ENCODE assay signal across 28 cellular contexts in genomic region chr17:4665027-4665426, GRCh38. TPM values are rescaled to one million over a fixed set of nuclear protein-coding genes. Genes with fewer than 3 reads are reported as not detected.
DNase-seq lines count a peak whose midpoint lies in the region; ATAC-seq, FAIRE-seq and TF ChIP-seq lines count a peak whose summit lies in the region.
"Had no signal": no experiment of that assay in that cellular context is flagged by ENCODE, and none has a peak within 500 bp of the region (broad histone marks: within the 10 kb centered on the region; RNA-seq: fewer than 3 reads in every experiment).

No MANE protein-coding gene starts in this region.

- no peaks in the 10 kb centered on the region for H3K9me2 ChIP-seq in SK-N-SH

- H3K9ac ChIP-seq in SK-N-SH (no peak overlapping the region), H1 (replicated peaks in 1 of 4; ENCODE audit: extremely low read depth in 1 of 4, low read depth in 3 of 4, low read length in 3 of 4) (no peak overlapping the region)

- H3K18ac ChIP-seq in H1 (ENCODE audit: extremely low read depth, low read length), result no peak overlapping the region

- H3K4me2 ChIP-seq in SK-N-SH (no peak overlapping the region), H1 (ENCODE audit: insufficient read depth in 1 of 2, low read depth in 2 of 2, low read length in 2 of 2) (no peak overlapping the region)
- H3K4me2 ChIP-seq: PC-9 had no signal

- 0 out of 2 replicates have a peak overlapping the region, but pooled peaks have one; percentile 67 for H2BK15ac ChIP-seq in H1 (ENCODE audit: low read length)

- no peak for TF ChIP-seq POLR2A in H1 (IDR thresholded peaks at IDR 0.05; ENCODE audit: control extremely low read depth in 1 of 2, low read depth in 2 of 2, low read length in 2 of 2)
- no peak for TF ChIP-seq POLR2A in right lobe of liver (IDR thresholded peaks at IDR 0.05)
- no peak for TF ChIP-seq POLR2A in transverse colon (IDR thresholded peaks at IDR 0.05)

- no peaks in the 10 kb centered on the region for H3K79me1 ChIP-seq in H1 (ENCODE audit: low read depth, low read length)

- H4K20me1 ChIP-seq in SK-N-SH (ENCODE audit: insufficient read depth) (no peaks in the 10 kb centered on the region), H1 (replicated peaks in 1 of 2; ENCODE audit: control insufficient read depth in 1 of 2, insufficient read depth in 2 of 2, low read length in 2 of 2) (no peaks in the 10 kb centered on the region)

- H4K91ac ChIP-seq in H1 (replicated peaks; ENCODE audit: insufficient read length, low read length), result no peak overlapping the region

- H3F3A ChIP-seq in SK-N-SH (replicated peaks; ENCODE audit: insufficient read depth), result peaks cover 4% of the 10 kb centered on the region

- H3K56ac ChIP-seq in H1 (replicated peaks; ENCODE audit: insufficient read length, low read depth, low read length), result no peak overlapping the region

- in situ Hi-C loops in transverse colon (cut with MboI; ENCODE audit: low pct_ligation_motif_present in 1 of 4, low pct_unique_long_range_greater_than_20kb in 1 of 4, low sequenced_read_pairs in 3 of 4), result no loop called here

- POLR2A ChIA-PET in SK-N-SH (lab: Yijun Ruan, JAX), result no interaction called here
- POLR2A ChIA-PET in H1 (lab: Charles Lee; ENCODE audit: partially characterized antibody), result interaction anchor here (1.1 kb wide), 1 partner anchor 41 kb away, joined by 3 read pairs; no protein-coding TSS in a partner anchor

- no peak overlapping the region for H3K4me3 ChIP-seq in SK-N-SH (ENCODE audit: low read depth in 2 of 2, low read length in 1 of 2)
- no peak overlapping the region for H3K4me3 ChIP-seq in H1 (ENCODE audit: extremely low read depth in 1 of 4, insufficient read depth in 2 of 4, low read depth in 3 of 4, low read length in 4 of 4)
- no peak overlapping the region for H3K4me3 ChIP-seq in right lobe of liver
- H3K4me3 ChIP-seq in transverse colon, result no peak overlapping the region
- H3K4me3 ChIP-seq: PC-9, SJSA1 had no signal

- DNase-seq in SK-N-SH (no peak), H1 (ENCODE audit: low read depth in 1 of 2, low spot score in 2 of 2) (no peak), right lobe of liver (peak; percentile 81 to 95 (median 91)), transverse colon (peak; percentile 20), NCI-H524 treated with DMSO at 0.1 percent for 48 hours (lab: John Stamatoyannopoulos, UW) (no peak), midbrain (lab: John Stamatoyannopoulos, UW) (no peak), cortex of kidney (lab: John Stamatoyannopoulos, UW) (no peak)
- DNase-seq: ACHN; BE2C; CD8-positive, alpha-beta memory T cell; DMS 273 treated with DMSO at 0.1 percent for 48 hours; DMS79; GF-D8; IMR-90; KG1; MM.1S; NCI-H2029; NCI-H446; NCI-H526; NCI-H82; PC-9 had no signal

- no peak overlapping the region for H3K23ac ChIP-seq in H1 (ENCODE audit: insufficient read length)

- H3K27ac ChIP-seq in SK-N-SH (ENCODE audit: low read depth in 2 of 2, low read length in 1 of 2), result no peak overlapping the region
- H3K27ac ChIP-seq in H1 (ENCODE audit: low read depth, low read length), result no peak overlapping the region
- H3K27ac ChIP-seq in right lobe of liver, result peak overlapping the region; percentile 2 to 78 (median 37)
- no peak overlapping the region for H3K27ac ChIP-seq in transverse colon
- H3K27ac ChIP-seq: 22Rv1, PC-9, SJSA1 had no signal

- TF ChIP-seq RAD21 in SK-N-SH (IDR thresholded peaks at IDR 0.05; ENCODE audit: low read length) (no peak), H1 (IDR thresholded peaks at IDR 0.05 in 1 of 2, conservative IDR thresholded peaks at IDR 0.05 in 1 of 2; ENCODE audit: low read depth in 2 of 2, low read length in 2 of 2) (no peak)

- no peak overlapping the region for H2BK5ac ChIP-seq in H1 (ENCODE audit: low read depth, low read length)

- H2BK120ac ChIP-seq in H1 (replicated peaks; ENCODE audit: low read depth, low read length), result no peak overlapping the region

- TF ChIP-seq CTCF in SK-N-SH (IDR thresholded peaks at IDR 0.05) (no peak), H1 (IDR thresholded peaks at IDR 0.05; ENCODE audit: control extremely low read depth in 1 of 3, insufficient read depth in 1 of 3, low read depth in 1 of 3, low read length in 3 of 3) (no peak), right lobe of liver (IDR thresholded peaks at IDR 0.05) (no peak), transverse colon (IDR thresholded peaks at IDR 0.05) (no peak)

- H3K9me3 ChIP-seq in SK-N-SH (no peaks in the 10 kb centered on the region), H1 (ENCODE audit: insufficient read depth in 2 of 2, low read depth in 1 of 2, low read length in 1 of 2) (no peaks in the 10 kb centered on the region), right lobe of liver (no peaks in the 10 kb centered on the region), transverse colon (no peaks in the 10 kb centered on the region)
- H3K9me3 ChIP-seq: BE2C, SJSA1 had no signal

- WGBS in SK-N-SH (ENCODE audit: low lambda C conversion rate), result 58% methylated on average over 9 of the region's 9 CpGs
- 90% methylated on average over 7 of the region's 9 CpGs; no CpG with 5 or more reads in 1 of the 2 experiments for WGBS in H1 (ENCODE audit: extremely low coverage in 1 of 2, insufficient coverage in 1 of 2, insufficient read length in 1 of 2, insufficient replicate concordance in 2 of 2, low coverage in 1 of 2, low lambda C conversion rate in 2 of 2, missing lambda C conversion rate in 1 of 2), 2 experiments
- 31% methylated on average over 8 of the region's 9 CpGs for WGBS in right lobe of liver (ENCODE audit: insufficient coverage, low coverage, low lambda C conversion rate, missing lambda C conversion rate)
- WGBS in transverse colon (ENCODE audit: low coverage in 1 of 2), 2 donors, result 50 to 80% methylated on average over 1 to 9 of the region's 9 CpGs

- H4K8ac ChIP-seq in H1 (ENCODE audit: extremely low read depth, insufficient read depth, low read length), result no peak overlapping the region

- CTCF ChIA-PET in SK-N-SH (lab: Yijun Ruan, JAX) (interaction anchor here (0.5 to 1.2 kb wide), 2 partner anchors 14 to 164 kb away, joined by 3 read pairs; no protein-coding TSS in a partner anchor), H1 (lab: Charles Lee; ENCODE audit: partially characterized antibody) (interaction anchor here (1.0 to 1.2 kb wide), 3 partner anchors 9 to 40 kb away, joined by 3 to 4 read pairs (median 3); no protein-coding TSS in a partner anchor)

- H3K23me2 ChIP-seq in H1 (ENCODE audit: low read depth, low read length), result no peaks in the 10 kb centered on the region

- H2AK5ac ChIP-seq in H1 (ENCODE audit: low read depth, low read length), result peak overlapping the region; percentile 82; the same call in 1 of the 2 replicates

- H3K27me3 ChIP-seq in SK-N-SH (ENCODE audit: insufficient read depth) (no peaks in the 10 kb centered on the region), H1 (replicated peaks in 1 of 4; ENCODE audit: control insufficient read depth in 3 of 4, extremely low read depth in 1 of 4, insufficient read depth in 3 of 4, low read length in 3 of 4) (no peaks in the 10 kb centered on the region), right lobe of liver (no peaks in the 10 kb centered on the region), transverse colon (no peaks in the 10 kb centered on the region)

- TF ChIP-seq EP300 in SK-N-SH (IDR thresholded peaks at IDR 0.05; ENCODE audit: borderline replicate concordance in 1 of 2, low read depth in 1 of 2, low read length in 1 of 2) (no peak), H1 (IDR thresholded peaks at IDR 0.05; ENCODE audit: borderline replicate concordance in 1 of 2, low read depth in 2 of 2, low read length in 2 of 2) (no peak), transverse colon (IDR thresholded peaks at IDR 0.05; ENCODE audit: low read depth) (no peak)

- no peak overlapping the region for H2AFZ ChIP-seq in SK-N-SH (ENCODE audit: low read depth)
- H2AFZ ChIP-seq in H1 (ENCODE audit: low read length), result no peak overlapping the region
- H2AFZ ChIP-seq: PC-9 had no signal

- no peak overlapping the region for H2BK12ac ChIP-seq in H1 (ENCODE audit: low read depth, low read length)

- no peak overlapping the region for H3K4ac ChIP-seq in H1 (replicated peaks; ENCODE audit: insufficient read length, low read depth, low read length)

- H2BK20ac ChIP-seq in H1 (ENCODE audit: low read length), result no peak overlapping the region

- FAIRE-seq in H1 (lab: Jason Lieb, UNC), result no peak
- FAIRE-seq: GM12891, GM19239, H54, HTR-8/SVneo had no signal

- H3K4me1 ChIP-seq in SK-N-SH (ENCODE audit: control insufficient read depth in 1 of 2, insufficient read depth in 2 of 2, low read depth in 1 of 2, low read length in 1 of 2), result no peaks in the 10 kb centered on the region
- peaks cover 0 to 4% (median 2%) of the 10 kb centered on the region in 4 experiments; a peak in 1 of 7 replicates for H3K4me1 ChIP-seq in H1 (replicated peaks in 1 of 4; ENCODE audit: control insufficient read depth in 3 of 4, insufficient read depth in 4 of 4, low read length in 3 of 4)
- H3K4me1 ChIP-seq in right lobe of liver, result peaks cover 0 to 11% (median 3%) of the 10 kb centered on the region in 4 donors
- H3K4me1 ChIP-seq in transverse colon, result peaks cover 0 to 10% (median 4%) of the 10 kb centered on the region in 4 donors
- H3K4me1 ChIP-seq: BE2C, SJSA1 had no signal

- H3K79me2 ChIP-seq in SK-N-SH (ENCODE audit: insufficient read depth) (no peaks in the 10 kb centered on the region), H1 (ENCODE audit: control insufficient read depth in 1 of 2, insufficient read depth in 2 of 2, low read length in 2 of 2) (no peaks in the 10 kb centered on the region)

- peaks cover 3% of the 10 kb centered on the region in 2 experiments for H3K36me3 ChIP-seq in SK-N-SH (replicated peaks in 1 of 2; ENCODE audit: control insufficient read depth in 1 of 2, insufficient read depth in 2 of 2, low read length in 1 of 2)
- H3K36me3 ChIP-seq in H1 (ENCODE audit: control insufficient read depth in 2 of 4, insufficient read depth in 4 of 4, low read length in 3 of 4), result no peaks in the 10 kb centered on the region
- H3K36me3 ChIP-seq in right lobe of liver, result no peaks in the 10 kb centered on the region
- H3K36me3 ChIP-seq in transverse colon, result no peaks in the 10 kb centered on the region
- H3K36me3 ChIP-seq: BE2C, SJSA1 had no signal

- no peak overlapping the region for H4K5ac ChIP-seq in H1 (ENCODE audit: insufficient read length, low read depth, low read length)

- ATAC-seq in SK-N-SH treated with all-trans-retinoic acid at 6 μM for 48 hours, result peak; percentile 33; the same call in 1 of the 3 replicates
- ATAC-seq in right lobe of liver, result peak; percentile 99 to 100 (median 99)

- intact Hi-C loops in right lobe of liver (cut with DNase I) (no loop called here), transverse colon (cut with DNase I; ENCODE audit: low total_unique reads) (no loop called here)

- H3K14ac ChIP-seq in H1 (ENCODE audit: insufficient read length), result no peak overlapping the region

RNA-seq across cellular contexts. Expression of gene ALOX15, which starts 23.5 kb away (rescaled TPM):
- polyA plus RNA-seq in SK-N-SH (2012; rRNA removed) (not detected in 2 replicates), H1 (2011; rRNA removed) (1.7 and 2.2 TPM in 2 replicates)
- polyA plus RNA-seq in SK-N-SH (2012; cell fraction: cytosol; rRNA removed), result 0.03 and 0.12 TPM in 2 replicates
- 0.02 and 0.09 TPM in 2 replicates for polyA plus RNA-seq in SK-N-SH (2012; cell fraction: nucleus; rRNA removed)
- 1.5 TPM in 2 replicates for total RNA-seq in H1 (2021; fragmentation: NEBNext Ultra II Directional; extraction: Animal tissue kit (Norgen Biotek cat#: 25700))
- 2.0 TPM for polyA plus RNA-seq in H1 (2011; cell fraction: cytosol; rRNA removed)
- 2.4 TPM for polyA plus RNA-seq in H1 (2011; cell fraction: nucleus; rRNA removed)
- polyA plus RNA-seq in H1 (2012, experiment 1 of 2), result 0.99 to 1.8 TPM (median 1.3 TPM) in 4 replicates
- 1.2 TPM for polyA plus RNA-seq in H1 (2012, experiment 2 of 2)
- 0.61 TPM for polyA plus RNA-seq in H1 (2013, experiment 1 of 2)
- 0.64 TPM for polyA plus RNA-seq in H1 (2013, experiment 2 of 2)
- polyA minus RNA-seq in H1 (2011; rRNA and poly(A)+ RNA removed), result 1.00 and 1.8 TPM in 2 replicates
- 1.3 TPM for polyA minus RNA-seq in H1 (2011; cell fraction: cytosol; rRNA and poly(A)+ RNA removed)
- polyA minus RNA-seq in H1 (2011; cell fraction: nucleus; rRNA and poly(A)+ RNA removed), result 0.60 TPM
- total RNA-seq in right lobe of liver (under 1 TPM in 4 of 6 experiments, not detected in 2; 0.09 to 0.53 (median 0.28) TPM), transverse colon (under 1 TPM in 2 of 4 donors, not detected in 2; 0.41 to 0.48 TPM)
- total RNA-seq: CD8-positive, alpha-beta memory T cell; IMR-90; SJSA1 had no signal
- polyA plus RNA-seq: CD8-positive, alpha-beta memory T cell; IMR-90 had no signal

RNA-seq across cellular contexts. Expression of gene PELP1, which starts 38.9 kb away (rescaled TPM):
- polyA plus RNA-seq in SK-N-SH (2012; rRNA removed), result 12.2 and 21.8 TPM in 2 replicates
- 6.9 and 10.2 TPM in 2 replicates for polyA plus RNA-seq in SK-N-SH (2012; cell fraction: cytosol; rRNA removed)
- polyA plus RNA-seq in SK-N-SH (2012; cell fraction: nucleus; rRNA removed), result 63.1 and 71.2 TPM in 2 replicates
- 184 and 185 TPM in 2 replicates for total RNA-seq in H1 (2021; fragmentation: NEBNext Ultra II Directional; extraction: Animal tissue kit (Norgen Biotek cat#: 25700))
- 75.6 and 160 TPM in 2 replicates for polyA plus RNA-seq in H1 (2011; rRNA removed)
- polyA plus RNA-seq in H1 (2011; cell fraction: cytosol; rRNA removed), result 33.4 TPM
- 184 TPM for polyA plus RNA-seq in H1 (2011; cell fraction: nucleus; rRNA removed)
- 103 to 125 TPM (median 122 TPM) in 4 replicates for polyA plus RNA-seq in H1 (2012, experiment 1 of 2)
- polyA plus RNA-seq in H1 (2012, experiment 2 of 2), result 132 TPM
- polyA plus RNA-seq in H1 (2013, experiment 1 of 2), result 94.7 TPM
- 82.7 TPM for polyA plus RNA-seq in H1 (2013, experiment 2 of 2)
- polyA minus RNA-seq in H1 (2011; rRNA and poly(A)+ RNA removed), result 111 and 125 TPM in 2 replicates
- 52.8 TPM for polyA minus RNA-seq in H1 (2011; cell fraction: cytosol; rRNA and poly(A)+ RNA removed)
- polyA minus RNA-seq in H1 (2011; cell fraction: nucleus; rRNA and poly(A)+ RNA removed), result 113 TPM
- total RNA-seq in right lobe of liver, result 10 to 100 TPM; 11.5 to 22.2 (median 16.1) TPM
- total RNA-seq in transverse colon, result 10 to 100 TPM; 12.3 to 42.2 (median 16.1) TPM

RNA-seq across cellular contexts. Expression of gene ARRB2, which starts 45.4 kb away (rescaled TPM):
- polyA plus RNA-seq in SK-N-SH (2012; rRNA removed) (17.3 and 24.6 TPM in 2 replicates), H1 (2011; rRNA removed) (72.4 and 96.0 TPM in 2 replicates)
- 13.2 and 16.2 TPM in 2 replicates for polyA plus RNA-seq in SK-N-SH (2012; cell fraction: cytosol; rRNA removed)
- polyA plus RNA-seq in SK-N-SH (2012; cell fraction: nucleus; rRNA removed), result 30.4 and 40.1 TPM in 2 replicates
- 95.6 and 101 TPM in 2 replicates for total RNA-seq in H1 (2021; fragmentation: NEBNext Ultra II Directional; extraction: Animal tissue kit (Norgen Biotek cat#: 25700))
- polyA plus RNA-seq in H1 (2011; cell fraction: cytosol; rRNA removed), result 73.9 TPM
- polyA plus RNA-seq in H1 (2011; cell fraction: nucleus; rRNA removed), result 129 TPM
- polyA plus RNA-seq in H1 (2012, experiment 1 of 2), result 104 to 117 TPM (median 111 TPM) in 4 replicates
- 90.6 TPM for polyA plus RNA-seq in H1 (2012, experiment 2 of 2)
- 70.3 TPM for polyA plus RNA-seq in H1 (2013, experiment 1 of 2)
- polyA plus RNA-seq in H1 (2013, experiment 2 of 2), result 66.1 TPM
- 38.6 and 48.3 TPM in 2 replicates for polyA minus RNA-seq in H1 (2011; rRNA and poly(A)+ RNA removed)
- 30.5 TPM for polyA minus RNA-seq in H1 (2011; cell fraction: cytosol; rRNA and poly(A)+ RNA removed)
- polyA minus RNA-seq in H1 (2011; cell fraction: nucleus; rRNA and poly(A)+ RNA removed), result 29.7 TPM
- total RNA-seq in right lobe of liver (10 to 100 TPM; 18.2 to 38.6 (median 23.9) TPM), transverse colon (10 to 100 TPM; 19.3 to 47.9 (median 36.8) TPM)

Comparison
In these comparisons a context has a peak if more than half of its experiments do, and no peak if none do; other contexts are left out.
1. DNase-seq: peak in right lobe of liver (3 of 3) and transverse colon (single experiment); none in SK-N-SH (single experiment), H1 (0 of 2), NCI-H524 treated with DMSO at 0.1 percent for 48 hours (single experiment), midbrain (single experiment) and cortex of kidney (single experiment).
2. H3K27ac ChIP-seq: peak in right lobe of liver (3 of 3); none in SK-N-SH (0 of 2), H1 (single experiment) and transverse colon (0 of 4).